Comparison of ENCODE assay signal across 17 cellular contexts in genomic region chr4:79759793-79760192, GRCh38.
"Had no signal": no experiment of that assay in that cellular context is flagged by ENCODE, and none has a peak within 500 bp of the region (broad histone marks: within the 10 kb centered on the region; RNA-seq: fewer than 3 reads in every experiment).

No MANE protein-coding gene starts in this region.

- H3K27me3 Mint-ChIP-seq: brain; dendritic cell treated with granulocyte-macrophage colony-stimulating factor and Interleukin-4, amounts not matched to agents 40 ng/mL and 50 ng/mL, for 4 days had no signal

- H3K9me3 Mint-ChIP-seq: activated T-cell treated with anti-CD3 and anti-CD28 coated beads, Interleukin-2, amount 50 U/mL, for 4 hours had no signal

- H3K9me3 ChIP-seq: upper lobe of left lung had no signal

- H3K36me3 Mint-ChIP-seq: brain had no signal

- DNase-seq: activated CD4-positive, alpha-beta T cell treated with anti-CD3 and anti-CD28 coated beads for 1 hour; activated CD4-positive, alpha-beta T cell treated with anti-CD3 and anti-CD28 coated beads, Interleukin-2, amount 50 U/mL, for 48 hours; activated gamma-delta T cell; activated T-cell treated with anti-CD3 and anti-CD28 coated beads, Interleukin-2, amount 50 U/mL, for 4 hours; amygdala; erythroblast; kidney; left ventricle myocardium superior; mesenchymal stem cell; stimulated activated CD4-positive, alpha-beta T cell treated with anti-CD3 and anti-CD28 coated beads, Interleukin-2, amount 100 ng/mL, for 48 hours; stimulated activated naive CD8-positive, alpha-beta T cell treated with anti-CD3 and anti-CD28 coated beads, Interleukin-15, Interleukin-2, amounts not matched to agents 100 U/mL and 50 U/mL, for 24 hours; upper lobe of left lung had no signal

- H3K27me3 ChIP-seq: hepatocyte, upper lobe of left lung had no signal

- H3K27ac ChIP-seq: hepatocyte, parathyroid adenoma, upper lobe of left lung had no signal

- H3K4me3 ChIP-seq: hepatocyte, upper lobe of left lung had no signal

- H3K36me3 ChIP-seq: upper lobe of left lung had no signal

- H3K27ac Mint-ChIP-seq: activated naive CD8-positive, alpha-beta T cell; brain; dendritic cell treated with granulocyte-macrophage colony-stimulating factor and Interleukin-4, amounts not matched to agents 40 ng/mL and 50 ng/mL, for 4 days had no signal

- H3K4me3 Mint-ChIP-seq: activated naive CD8-positive, alpha-beta T cell; activated T-cell treated with anti-CD3 and anti-CD28 coated beads, Interleukin-2, amount 50 U/mL, for 4 hours; brain; dendritic cell treated with granulocyte-macrophage colony-stimulating factor and Interleukin-4, amounts not matched to agents 40 ng/mL and 50 ng/mL, for 4 days had no signal

- ATAC-seq: activated T-cell treated with anti-CD3 and anti-CD28 coated beads, Interleukin-2, amount 50 U/mL, for 4 hours; left ventricle myocardium superior; stimulated activated naive CD8-positive, alpha-beta T cell treated with anti-CD3 and anti-CD28 coated beads, Interleukin-15, Interleukin-2, amounts not matched to agents 100 U/mL and 50 U/mL, for 24 hours had no signal

- H3K9ac ChIP-seq: parathyroid adenoma had no signal

- H3K4me1 ChIP-seq: parathyroid adenoma, upper lobe of left lung had no signal
